Comparison of ENCODE assay signal across 1 cellular context in the genomic region with DNA sequence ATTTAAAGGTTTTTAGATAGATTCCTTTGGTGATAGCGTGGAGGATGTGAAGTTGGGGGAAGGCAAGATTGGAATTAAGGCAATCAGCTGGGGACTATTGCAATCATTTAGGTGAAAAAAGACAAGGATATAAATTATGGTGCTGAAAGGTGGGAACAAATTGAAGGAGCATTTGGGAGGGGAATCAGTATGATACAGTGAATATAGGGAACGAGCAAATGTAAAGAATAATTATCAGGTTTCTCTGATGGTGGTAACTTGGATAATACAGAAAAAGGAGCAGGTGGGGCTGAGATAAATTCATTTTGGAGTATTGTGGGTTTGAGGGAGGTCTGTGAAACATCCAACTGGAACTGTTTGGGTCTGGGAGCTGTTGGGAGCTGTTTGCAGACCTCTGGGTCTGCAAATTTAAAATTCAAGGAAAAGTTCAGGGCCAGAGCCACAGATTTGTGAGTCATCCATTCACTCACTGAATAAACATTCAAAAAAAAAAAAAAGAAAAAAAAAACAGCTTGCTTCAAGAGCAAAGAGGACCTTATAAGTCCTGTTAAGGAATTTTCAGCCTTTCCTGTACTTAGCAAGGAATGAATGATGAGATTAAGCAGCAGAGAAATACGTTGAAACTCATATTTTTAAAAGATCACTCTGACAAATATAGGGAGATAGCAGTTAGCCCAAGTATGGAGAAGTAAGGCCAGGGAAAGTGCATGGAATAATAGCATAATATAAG.
A peak's percentile ranks its signal among the peaks of the same experiment; 100 is the strongest.
TF ChIP-seq lines count a peak whose summit lies in the region.

No MANE protein-coding gene starts in this region.

TF ChIP-seq in HepG2, 621 proteins besides CTCF, POLR2A, EP300 and RAD21 (continued from another document and continues in another):
- TF ChIP-seq, protein P1, sequence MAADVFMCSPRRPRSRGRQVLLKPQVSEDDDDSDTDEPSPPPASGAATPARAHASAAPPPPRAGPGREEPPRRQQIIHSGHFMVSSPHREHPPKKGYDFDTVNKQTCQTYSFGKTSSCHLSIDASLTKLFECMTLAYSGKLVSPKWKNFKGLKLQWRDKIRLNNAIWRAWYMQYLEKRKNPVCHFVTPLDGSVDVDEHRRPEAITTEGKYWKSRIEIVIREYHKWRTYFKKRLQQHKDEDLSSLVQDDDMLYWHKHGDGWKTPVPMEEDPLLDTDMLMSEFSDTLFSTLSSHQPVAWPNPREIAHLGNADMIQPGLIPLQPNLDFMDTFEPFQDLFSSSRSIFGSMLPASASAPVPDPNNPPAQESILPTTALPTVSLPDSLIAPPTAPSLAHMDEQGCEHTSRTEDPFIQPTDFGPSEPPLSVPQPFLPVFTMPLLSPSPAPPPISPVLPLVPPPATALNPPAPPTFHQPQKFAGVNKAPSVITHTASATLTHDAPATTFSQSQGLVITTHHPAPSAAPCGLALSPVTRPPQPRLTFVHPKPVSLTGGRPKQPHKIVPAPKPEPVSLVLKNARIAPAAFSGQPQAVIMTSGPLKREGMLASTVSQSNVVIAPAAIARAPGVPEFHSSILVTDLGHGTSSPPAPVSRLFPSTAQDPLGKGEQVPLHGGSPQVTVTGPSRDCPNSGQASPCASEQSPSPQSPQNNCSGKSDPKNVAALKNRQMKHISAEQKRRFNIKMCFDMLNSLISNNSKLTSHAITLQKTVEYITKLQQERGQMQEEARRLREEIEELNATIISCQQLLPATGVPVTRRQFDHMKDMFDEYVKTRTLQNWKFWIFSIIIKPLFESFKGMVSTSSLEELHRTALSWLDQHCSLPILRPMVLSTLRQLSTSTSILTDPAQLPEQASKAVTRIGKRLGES (CRISPR knock-in tag; IDR thresholded peaks at IDR 0.05; ENCODE audit: borderline replicate concordance), result no peak
- TF ChIP-seq PHF5A (CRISPR knock-in tag; IDR thresholded peaks at IDR 0.05; ENCODE audit: low read depth, unreplicated experiment) (peak; percentile 76), ZNF724P (CRISPR knock-in tag; IDR thresholded peaks at IDR 0.05; ENCODE audit: borderline replicate concordance) (no peak), MAFK (conservative IDR thresholded peaks at IDR 0.05 in 1 of 2, IDR thresholded peaks at IDR 0.05 in 1 of 2; ENCODE audit: low read length in 2 of 2) (no peak), ZNF83 (CRISPR knock-in tag; IDR thresholded peaks at IDR 0.05; ENCODE audit: borderline replicate concordance) (no peak), SRSF9 (IDR thresholded peaks at IDR 0.05; ENCODE audit: borderline replicate concordance, insufficient read depth, low read depth, low read length, poor library complexity, severe bottlenecking) (no peak), SMYD3 (CRISPR knock-in tag; IDR thresholded peaks at IDR 0.05) (no peak), ZC3H13 (CRISPR knock-in tag; IDR thresholded peaks at IDR 0.05) (no peak), SKI (IDR thresholded peaks at IDR 0.05; ENCODE audit: partially characterized antibody) (no peak), ZZZ3 (CRISPR knock-in tag; IDR thresholded peaks at IDR 0.05; ENCODE audit: borderline replicate concordance) (no peak), RBAK (CRISPR knock-in tag; IDR thresholded peaks at IDR 0.05) (no peak), RFX3 (CRISPR knock-in tag; IDR thresholded peaks at IDR 0.05) (no peak), MED8 (CRISPR knock-in tag; IDR thresholded peaks at IDR 0.05; ENCODE audit: insufficient replicate concordance) (no peak), ZBTB7B (CRISPR knock-in tag; IDR thresholded peaks at IDR 0.05) (peak; percentile 57), GTF3A (CRISPR knock-in tag; conservative IDR thresholded peaks at IDR 0.05) (no peak), ZNF530 (CRISPR knock-in tag; IDR thresholded peaks at IDR 0.05; ENCODE audit: low read depth) (no peak), MATR3 (CRISPR knock-in tag; IDR thresholded peaks at IDR 0.05) (no peak), CREM (IDR thresholded peaks at IDR 0.05) (peak; percentile 52), CREM (CRISPR knock-in tag; IDR thresholded peaks at IDR 0.05) (no peak), ZNF878 (CRISPR knock-in tag; IDR thresholded peaks at IDR 0.05) (no peak), ZNF772 (CRISPR knock-in tag; IDR thresholded peaks at IDR 0.05) (0 out of 2 replicates have a peak, but pooled peaks have one; percentile 27)
- TF ChIP-seq, protein P2, sequence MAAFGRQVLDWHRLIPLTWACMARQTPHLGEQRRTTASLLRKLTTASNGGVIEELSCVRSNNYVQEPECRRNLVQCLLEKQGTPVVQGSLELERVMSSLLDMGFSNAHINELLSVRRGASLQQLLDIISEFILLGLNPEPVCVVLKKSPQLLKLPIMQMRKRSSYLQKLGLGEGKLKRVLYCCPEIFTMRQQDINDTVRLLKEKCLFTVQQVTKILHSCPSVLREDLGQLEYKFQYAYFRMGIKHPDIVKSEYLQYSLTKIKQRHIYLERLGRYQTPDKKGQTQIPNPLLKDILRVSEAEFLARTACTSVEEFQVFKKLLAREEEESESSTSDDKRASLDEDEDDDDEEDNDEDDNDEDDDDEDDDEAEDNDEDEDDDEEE (CRISPR knock-in tag; IDR thresholded peaks at IDR 0.05), result no peak
- TF ChIP-seq, protein P3, sequence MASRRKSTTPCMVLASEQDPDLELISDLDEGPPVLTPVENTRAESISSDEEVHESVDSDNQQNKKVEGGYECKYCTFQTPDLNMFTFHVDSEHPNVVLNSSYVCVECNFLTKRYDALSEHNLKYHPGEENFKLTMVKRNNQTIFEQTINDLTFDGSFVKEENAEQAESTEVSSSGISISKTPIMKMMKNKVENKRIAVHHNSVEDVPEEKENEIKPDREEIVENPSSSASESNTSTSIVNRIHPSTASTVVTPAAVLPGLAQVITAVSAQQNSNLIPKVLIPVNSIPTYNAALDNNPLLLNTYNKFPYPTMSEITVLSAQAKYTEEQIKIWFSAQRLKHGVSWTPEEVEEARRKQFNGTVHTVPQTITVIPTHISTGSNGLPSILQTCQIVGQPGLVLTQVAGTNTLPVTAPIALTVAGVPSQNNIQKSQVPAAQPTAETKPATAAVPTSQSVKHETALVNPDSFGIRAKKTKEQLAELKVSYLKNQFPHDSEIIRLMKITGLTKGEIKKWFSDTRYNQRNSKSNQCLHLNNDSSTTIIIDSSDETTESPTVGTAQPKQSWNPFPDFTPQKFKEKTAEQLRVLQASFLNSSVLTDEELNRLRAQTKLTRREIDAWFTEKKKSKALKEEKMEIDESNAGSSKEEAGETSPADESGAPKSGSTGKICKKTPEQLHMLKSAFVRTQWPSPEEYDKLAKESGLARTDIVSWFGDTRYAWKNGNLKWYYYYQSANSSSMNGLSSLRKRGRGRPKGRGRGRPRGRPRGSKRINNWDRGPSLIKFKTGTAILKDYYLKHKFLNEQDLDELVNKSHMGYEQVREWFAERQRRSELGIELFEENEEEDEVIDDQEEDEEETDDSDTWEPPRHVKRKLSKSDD (CRISPR knock-in tag; IDR thresholded peaks at IDR 0.05; ENCODE audit: low read depth), result no peak
- TF ChIP-seq, protein P4, sequence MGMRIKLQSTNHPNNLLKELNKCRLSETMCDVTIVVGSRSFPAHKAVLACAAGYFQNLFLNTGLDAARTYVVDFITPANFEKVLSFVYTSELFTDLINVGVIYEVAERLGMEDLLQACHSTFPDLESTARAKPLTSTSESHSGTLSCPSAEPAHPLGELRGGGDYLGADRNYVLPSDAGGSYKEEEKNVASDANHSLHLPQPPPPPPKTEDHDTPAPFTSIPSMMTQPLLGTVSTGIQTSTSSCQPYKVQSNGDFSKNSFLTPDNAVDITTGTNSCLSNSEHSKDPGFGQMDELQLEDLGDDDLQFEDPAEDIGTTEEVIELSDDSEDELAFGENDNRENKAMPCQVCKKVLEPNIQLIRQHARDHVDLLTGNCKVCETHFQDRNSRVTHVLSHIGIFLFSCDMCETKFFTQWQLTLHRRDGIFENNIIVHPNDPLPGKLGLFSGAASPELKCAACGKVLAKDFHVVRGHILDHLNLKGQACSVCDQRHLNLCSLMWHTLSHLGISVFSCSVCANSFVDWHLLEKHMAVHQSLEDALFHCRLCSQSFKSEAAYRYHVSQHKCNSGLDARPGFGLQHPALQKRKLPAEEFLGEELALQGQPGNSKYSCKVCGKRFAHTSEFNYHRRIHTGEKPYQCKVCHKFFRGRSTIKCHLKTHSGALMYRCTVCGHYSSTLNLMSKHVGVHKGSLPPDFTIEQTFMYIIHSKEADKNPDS (CRISPR knock-in tag; IDR thresholded peaks at IDR 0.05), result no peak
- TF ChIP-seq, protein P5, sequence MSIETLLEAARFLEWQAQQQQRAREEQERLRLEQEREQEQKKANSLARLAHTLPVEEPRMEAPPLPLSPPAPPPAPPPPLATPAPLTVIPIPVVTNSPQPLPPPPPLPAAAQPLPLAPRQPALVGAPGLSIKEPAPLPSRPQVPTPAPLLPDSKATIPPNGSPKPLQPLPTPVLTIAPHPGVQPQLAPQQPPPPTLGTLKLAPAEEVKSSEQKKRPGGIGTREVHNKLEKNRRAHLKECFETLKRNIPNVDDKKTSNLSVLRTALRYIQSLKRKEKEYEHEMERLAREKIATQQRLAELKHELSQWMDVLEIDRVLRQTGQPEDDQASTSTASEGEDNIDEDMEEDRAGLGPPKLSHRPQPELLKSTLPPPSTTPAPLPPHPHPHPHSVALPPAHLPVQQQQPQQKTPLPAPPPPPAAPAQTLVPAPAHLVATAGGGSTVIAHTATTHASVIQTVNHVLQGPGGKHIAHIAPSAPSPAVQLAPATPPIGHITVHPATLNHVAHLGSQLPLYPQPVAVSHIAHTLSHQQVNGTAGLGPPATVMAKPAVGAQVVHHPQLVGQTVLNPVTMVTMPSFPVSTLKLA (IDR thresholded peaks at IDR 0.05), result no peak
- TF ChIP-seq, protein P6, sequence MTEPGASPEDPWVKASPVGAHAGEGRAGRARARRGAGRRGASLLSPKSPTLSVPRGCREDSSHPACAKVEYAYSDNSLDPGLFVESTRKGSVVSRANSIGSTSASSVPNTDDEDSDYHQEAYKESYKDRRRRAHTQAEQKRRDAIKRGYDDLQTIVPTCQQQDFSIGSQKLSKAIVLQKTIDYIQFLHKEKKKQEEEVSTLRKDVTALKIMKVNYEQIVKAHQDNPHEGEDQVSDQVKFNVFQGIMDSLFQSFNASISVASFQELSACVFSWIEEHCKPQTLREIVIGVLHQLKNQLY (CRISPR knock-in tag; IDR thresholded peaks at IDR 0.05), result no peak
- TF ChIP-seq, protein P7, sequence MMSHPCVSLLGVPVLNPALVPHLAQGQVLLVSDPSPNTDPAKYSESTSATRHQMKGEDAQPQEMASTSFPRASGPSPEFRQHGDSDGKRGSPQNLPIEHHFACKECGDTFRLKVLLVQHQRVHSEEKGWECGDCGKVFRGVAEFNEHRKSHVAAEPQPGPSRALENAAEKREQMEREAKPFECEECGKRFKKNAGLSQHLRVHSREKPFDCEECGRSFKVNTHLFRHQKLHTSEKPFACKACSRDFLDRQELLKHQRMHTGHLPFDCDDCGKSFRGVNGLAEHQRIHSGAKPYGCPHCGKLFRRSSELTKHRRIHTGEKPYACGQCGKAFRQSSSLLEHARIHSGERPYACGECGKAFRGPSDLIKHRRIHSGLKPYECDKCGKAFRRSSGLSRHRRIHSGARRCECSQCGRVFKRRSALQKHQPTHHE (CRISPR knock-in tag; IDR thresholded peaks at IDR 0.05; ENCODE audit: borderline replicate concordance), result no peak
- TF ChIP-seq, protein P8, sequence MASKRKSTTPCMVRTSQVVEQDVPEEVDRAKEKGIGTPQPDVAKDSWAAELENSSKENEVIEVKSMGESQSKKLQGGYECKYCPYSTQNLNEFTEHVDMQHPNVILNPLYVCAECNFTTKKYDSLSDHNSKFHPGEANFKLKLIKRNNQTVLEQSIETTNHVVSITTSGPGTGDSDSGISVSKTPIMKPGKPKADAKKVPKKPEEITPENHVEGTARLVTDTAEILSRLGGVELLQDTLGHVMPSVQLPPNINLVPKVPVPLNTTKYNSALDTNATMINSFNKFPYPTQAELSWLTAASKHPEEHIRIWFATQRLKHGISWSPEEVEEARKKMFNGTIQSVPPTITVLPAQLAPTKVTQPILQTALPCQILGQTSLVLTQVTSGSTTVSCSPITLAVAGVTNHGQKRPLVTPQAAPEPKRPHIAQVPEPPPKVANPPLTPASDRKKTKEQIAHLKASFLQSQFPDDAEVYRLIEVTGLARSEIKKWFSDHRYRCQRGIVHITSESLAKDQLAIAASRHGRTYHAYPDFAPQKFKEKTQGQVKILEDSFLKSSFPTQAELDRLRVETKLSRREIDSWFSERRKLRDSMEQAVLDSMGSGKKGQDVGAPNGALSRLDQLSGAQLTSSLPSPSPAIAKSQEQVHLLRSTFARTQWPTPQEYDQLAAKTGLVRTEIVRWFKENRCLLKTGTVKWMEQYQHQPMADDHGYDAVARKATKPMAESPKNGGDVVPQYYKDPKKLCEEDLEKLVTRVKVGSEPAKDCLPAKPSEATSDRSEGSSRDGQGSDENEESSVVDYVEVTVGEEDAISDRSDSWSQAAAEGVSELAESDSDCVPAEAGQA (IDR thresholded peaks at IDR 0.05; ENCODE audit: low read depth), result no peak
- TF ChIP-seq, protein P8 (CRISPR knock-in tag; IDR thresholded peaks at IDR 0.05; ENCODE audit: borderline replicate concordance), result no peak
- TF ChIP-seq, protein P9, sequence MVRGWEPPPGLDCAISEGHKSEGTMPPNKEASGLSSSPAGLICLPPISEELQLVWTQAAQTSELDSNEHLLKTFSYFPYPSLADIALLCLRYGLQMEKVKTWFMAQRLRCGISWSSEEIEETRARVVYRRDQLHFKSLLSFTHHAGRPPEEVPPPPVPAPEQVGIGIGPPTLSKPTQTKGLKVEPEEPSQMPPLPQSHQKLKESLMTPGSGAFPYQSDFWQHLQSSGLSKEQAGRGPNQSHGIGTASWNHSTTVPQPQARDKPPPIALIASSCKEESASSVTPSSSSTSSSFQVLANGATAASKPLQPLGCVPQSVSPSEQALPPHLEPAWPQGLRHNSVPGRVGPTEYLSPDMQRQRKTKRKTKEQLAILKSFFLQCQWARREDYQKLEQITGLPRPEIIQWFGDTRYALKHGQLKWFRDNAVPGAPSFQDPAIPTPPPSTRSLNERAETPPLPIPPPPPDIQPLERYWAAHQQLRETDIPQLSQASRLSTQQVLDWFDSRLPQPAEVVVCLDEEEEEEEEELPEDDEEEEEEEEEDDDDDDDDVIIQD (CRISPR knock-in tag; IDR thresholded peaks at IDR 0.05; ENCODE audit: low read depth), result peak; percentile 81
